1 cellular context compared by ENCODE assay signal in the genomic region with DNA sequence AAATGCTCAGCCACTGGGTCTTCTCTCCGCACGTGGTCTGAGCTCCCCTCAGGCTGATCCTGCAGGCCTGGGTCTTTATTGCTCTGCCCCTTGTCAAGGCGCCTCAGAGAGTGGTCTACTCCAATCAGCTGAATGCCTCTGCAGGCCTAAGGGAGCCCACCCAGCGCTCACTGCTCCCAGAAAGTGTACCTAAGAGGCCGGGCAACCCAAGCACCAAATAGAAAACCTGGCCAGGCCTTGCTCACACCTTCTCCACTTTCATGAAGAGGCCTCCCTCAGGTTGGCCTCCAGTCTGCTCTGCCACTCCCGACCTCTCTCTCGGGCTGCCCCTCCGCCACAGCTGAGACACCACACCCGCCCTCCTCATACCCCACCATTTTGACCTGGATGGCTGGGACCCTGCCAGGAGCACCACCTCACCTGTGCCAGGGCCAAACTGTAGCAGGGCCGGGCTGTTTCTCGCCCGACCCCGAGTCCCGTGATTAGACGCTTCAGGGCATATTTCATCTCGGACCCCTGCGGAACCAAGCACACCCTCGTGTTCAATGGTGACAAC.
TF ChIP-seq lines count a peak whose summit lies in the region.

No MANE protein-coding gene starts in this region.

TF ChIP-seq in IMR-90, 13 proteins besides CTCF, POLR2A, EP300 and RAD21:
- TF ChIP-seq RCOR1 (IDR thresholded peaks at IDR 0.05; ENCODE audit: insufficient replicate concordance, low read length) (no peak), MAFK (IDR thresholded peaks at IDR 0.05; ENCODE audit: low read depth, low read length) (no peak), SMC3 (IDR thresholded peaks at IDR 0.05; ENCODE audit: low read depth, low read length) (no peak), BHLHE40 (IDR thresholded peaks at IDR 0.05; ENCODE audit: low read depth, low read length) (no peak), MXI1 (IDR thresholded peaks at IDR 0.05; ENCODE audit: borderline replicate concordance, low read depth, low read length) (no peak), MAZ (IDR thresholded peaks at IDR 0.05; ENCODE audit: borderline replicate concordance, low read depth, low read length) (no peak), FOS (IDR thresholded peaks at IDR 0.05; ENCODE audit: low read depth, low read length) (no peak), RFX5 (IDR thresholded peaks at IDR 0.05; ENCODE audit: low read depth, low read length) (no peak), CHD1 (IDR thresholded peaks at IDR 0.05; ENCODE audit: low read depth, low read length) (no peak), CEBPB (IDR thresholded peaks at IDR 0.05; ENCODE audit: low read depth, low read length) (no peak), NFE2L2 (IDR thresholded peaks at IDR 0.05; ENCODE audit: low read depth, low read length) (no peak)
- TF ChIP-seq, protein P1, sequence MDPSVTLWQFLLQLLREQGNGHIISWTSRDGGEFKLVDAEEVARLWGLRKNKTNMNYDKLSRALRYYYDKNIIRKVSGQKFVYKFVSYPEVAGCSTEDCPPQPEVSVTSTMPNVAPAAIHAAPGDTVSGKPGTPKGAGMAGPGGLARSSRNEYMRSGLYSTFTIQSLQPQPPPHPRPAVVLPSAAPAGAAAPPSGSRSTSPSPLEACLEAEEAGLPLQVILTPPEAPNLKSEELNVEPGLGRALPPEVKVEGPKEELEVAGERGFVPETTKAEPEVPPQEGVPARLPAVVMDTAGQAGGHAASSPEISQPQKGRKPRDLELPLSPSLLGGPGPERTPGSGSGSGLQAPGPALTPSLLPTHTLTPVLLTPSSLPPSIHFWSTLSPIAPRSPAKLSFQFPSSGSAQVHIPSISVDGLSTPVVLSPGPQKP (IDR thresholded peaks at IDR 0.05; ENCODE audit: borderline replicate concordance, low read depth, low read length), result no peak
- TF ChIP-seq, protein P2, sequence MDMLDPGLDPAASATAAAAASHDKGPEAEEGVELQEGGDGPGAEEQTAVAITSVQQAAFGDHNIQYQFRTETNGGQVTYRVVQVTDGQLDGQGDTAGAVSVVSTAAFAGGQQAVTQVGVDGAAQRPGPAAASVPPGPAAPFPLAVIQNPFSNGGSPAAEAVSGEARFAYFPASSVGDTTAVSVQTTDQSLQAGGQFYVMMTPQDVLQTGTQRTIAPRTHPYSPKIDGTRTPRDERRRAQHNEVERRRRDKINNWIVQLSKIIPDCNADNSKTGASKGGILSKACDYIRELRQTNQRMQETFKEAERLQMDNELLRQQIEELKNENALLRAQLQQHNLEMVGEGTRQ (IDR thresholded peaks at IDR 0.05; ENCODE audit: low read depth, low read length), result no peak
